In genomic region chr14:61558271-61558670, GRCh38 we compare ENCODE assay signal across 1 cellular context.
TF ChIP-seq lines count a peak whose summit lies in the region.

No MANE protein-coding gene starts in this region.

TF ChIP-seq in HEK293, 187 proteins besides CTCF, POLR2A, EP300 and RAD21 (continued from another document and continues in another):
- TF ChIP-seq, protein P1, sequence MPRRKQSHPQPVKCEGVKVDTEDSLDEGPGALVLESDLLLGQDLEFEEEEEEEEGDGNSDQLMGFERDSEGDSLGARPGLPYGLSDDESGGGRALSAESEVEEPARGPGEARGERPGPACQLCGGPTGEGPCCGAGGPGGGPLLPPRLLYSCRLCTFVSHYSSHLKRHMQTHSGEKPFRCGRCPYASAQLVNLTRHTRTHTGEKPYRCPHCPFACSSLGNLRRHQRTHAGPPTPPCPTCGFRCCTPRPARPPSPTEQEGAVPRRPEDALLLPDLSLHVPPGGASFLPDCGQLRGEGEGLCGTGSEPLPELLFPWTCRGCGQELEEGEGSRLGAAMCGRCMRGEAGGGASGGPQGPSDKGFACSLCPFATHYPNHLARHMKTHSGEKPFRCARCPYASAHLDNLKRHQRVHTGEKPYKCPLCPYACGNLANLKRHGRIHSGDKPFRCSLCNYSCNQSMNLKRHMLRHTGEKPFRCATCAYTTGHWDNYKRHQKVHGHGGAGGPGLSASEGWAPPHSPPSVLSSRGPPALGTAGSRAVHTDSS (tag by site-specific recombination; IDR thresholded peaks at IDR 0.05) = no peak
- no peak for TF ChIP-seq ZBTB10 (tag by site-specific recombination; IDR thresholded peaks at IDR 0.05)
- peak; percentile 59; the same call in 1 of the 2 replicates for TF ChIP-seq ZNF121 (tag by site-specific recombination; IDR thresholded peaks at IDR 0.05)
- no peak for TF ChIP-seq ZNF768 (tag by site-specific recombination; IDR thresholded peaks at IDR 0.05)
- no peak for TF ChIP-seq ZNF426 (tag by site-specific recombination; IDR thresholded peaks at IDR 0.05)
- no peak; the same call in 1 of the 2 replicates for TF ChIP-seq ZNF449 (tag by site-specific recombination; IDR thresholded peaks at IDR 0.05)
- TF ChIP-seq ZFHX2 (tag by site-specific recombination; conservative IDR thresholded peaks at IDR 0.05) = peak; percentile 35; the same call in 1 of the 2 replicates
- TF ChIP-seq ZBTB26 (tag by site-specific recombination; optimal IDR thresholded peaks at IDR 0.05) = no peak
- no peak for TF ChIP-seq ZNF19 (tag by site-specific recombination; IDR thresholded peaks at IDR 0.05; ENCODE audit: low read depth)
- TF ChIP-seq, protein P2, sequence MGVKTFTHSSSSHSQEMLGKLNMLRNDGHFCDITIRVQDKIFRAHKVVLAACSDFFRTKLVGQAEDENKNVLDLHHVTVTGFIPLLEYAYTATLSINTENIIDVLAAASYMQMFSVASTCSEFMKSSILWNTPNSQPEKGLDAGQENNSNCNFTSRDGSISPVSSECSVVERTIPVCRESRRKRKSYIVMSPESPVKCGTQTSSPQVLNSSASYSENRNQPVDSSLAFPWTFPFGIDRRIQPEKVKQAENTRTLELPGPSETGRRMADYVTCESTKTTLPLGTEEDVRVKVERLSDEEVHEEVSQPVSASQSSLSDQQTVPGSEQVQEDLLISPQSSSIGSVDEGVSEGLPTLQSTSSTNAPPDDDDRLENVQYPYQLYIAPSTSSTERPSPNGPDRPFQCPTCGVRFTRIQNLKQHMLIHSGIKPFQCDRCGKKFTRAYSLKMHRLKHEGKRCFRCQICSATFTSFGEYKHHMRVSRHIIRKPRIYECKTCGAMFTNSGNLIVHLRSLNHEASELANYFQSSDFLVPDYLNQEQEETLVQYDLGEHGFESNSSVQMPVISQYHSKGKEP (tag by site-specific recombination; IDR thresholded peaks at IDR 0.05) = peak; percentile 83
- no peak for TF ChIP-seq ZBTB11 (tag by site-specific recombination; conservative IDR thresholded peaks at IDR 0.05; ENCODE audit: low read depth)
- TF ChIP-seq KLF16 (tag by site-specific recombination; IDR thresholded peaks at IDR 0.05) = no peak
- no peak for TF ChIP-seq ZNF114 (tag by site-specific recombination; IDR thresholded peaks at IDR 0.05)
- no peak for TF ChIP-seq ZNF302 (tag by site-specific recombination; IDR thresholded peaks at IDR 0.05; ENCODE audit: low read depth)
- TF ChIP-seq ZNF580 (tag by site-specific recombination; IDR thresholded peaks at IDR 0.05) = peak; percentile 55; the same call in 1 of the 2 replicates
- TF ChIP-seq ZNF624 (tag by site-specific recombination; IDR thresholded peaks at IDR 0.05) = 0 out of 2 replicates have a peak, but pooled peaks have one; percentile 19
- TF ChIP-seq ZNF423 (tag by site-specific recombination; IDR thresholded peaks at IDR 0.05) = peak; percentile 96
- peak; percentile 81 for TF ChIP-seq IKZF3 (tag by site-specific recombination; IDR thresholded peaks at IDR 0.05)
- peak; percentile 94 for TF ChIP-seq ZBTB8A (tag by site-specific recombination; IDR thresholded peaks at IDR 0.05)
- no peak for TF ChIP-seq ZBTB49 (tag by site-specific recombination; IDR thresholded peaks at IDR 0.05; ENCODE audit: low read depth)
- TF ChIP-seq ZNF518A (tag by site-specific recombination; conservative IDR thresholded peaks at IDR 0.05; ENCODE audit: low read depth) = 0 out of 2 replicates have a peak, but pooled peaks have one; percentile 38
- no peak for TF ChIP-seq ZSCAN4 (tag by site-specific recombination; IDR thresholded peaks at IDR 0.05)
- peak; percentile 76 for TF ChIP-seq ZNF600 (tag by site-specific recombination; IDR thresholded peaks at IDR 0.05)
- no peak for TF ChIP-seq ZNF391 (tag by site-specific recombination; IDR thresholded peaks at IDR 0.05; ENCODE audit: borderline replicate concordance, low read depth)
- no peak for TF ChIP-seq ZNF138 (tag by site-specific recombination; IDR thresholded peaks at IDR 0.05; ENCODE audit: borderline replicate concordance)
- peak; percentile 80 for TF ChIP-seq KLF10 (tag by site-specific recombination; IDR thresholded peaks at IDR 0.05)
- TF ChIP-seq, protein P3, sequence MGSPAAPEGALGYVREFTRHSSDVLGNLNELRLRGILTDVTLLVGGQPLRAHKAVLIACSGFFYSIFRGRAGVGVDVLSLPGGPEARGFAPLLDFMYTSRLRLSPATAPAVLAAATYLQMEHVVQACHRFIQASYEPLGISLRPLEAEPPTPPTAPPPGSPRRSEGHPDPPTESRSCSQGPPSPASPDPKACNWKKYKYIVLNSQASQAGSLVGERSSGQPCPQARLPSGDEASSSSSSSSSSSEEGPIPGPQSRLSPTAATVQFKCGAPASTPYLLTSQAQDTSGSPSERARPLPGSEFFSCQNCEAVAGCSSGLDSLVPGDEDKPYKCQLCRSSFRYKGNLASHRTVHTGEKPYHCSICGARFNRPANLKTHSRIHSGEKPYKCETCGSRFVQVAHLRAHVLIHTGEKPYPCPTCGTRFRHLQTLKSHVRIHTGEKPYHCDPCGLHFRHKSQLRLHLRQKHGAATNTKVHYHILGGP (tag by site-specific recombination; IDR thresholded peaks at IDR 0.05) = no peak
- 0 out of 2 replicates have a peak, but pooled peaks have one; percentile 34 for TF ChIP-seq MYNN (tag by site-specific recombination; IDR thresholded peaks at IDR 0.05; ENCODE audit: borderline replicate concordance)
- no peak for TF ChIP-seq ZNF707 (tag by site-specific recombination; IDR thresholded peaks at IDR 0.05)
- no peak for TF ChIP-seq ZNF133 (tag by site-specific recombination; IDR thresholded peaks at IDR 0.05)
- TF ChIP-seq ZNF416 (tag by site-specific recombination; IDR thresholded peaks at IDR 0.05) = no peak
